In genomic region chr22:50581031-50581949, GRCh38 we compare ENCODE assay signal across 8 cellular contexts. TPM values are rescaled to one million over a fixed set of nuclear protein-coding genes. Genes with fewer than 3 reads are reported as not detected.
DNase-seq lines count a peak whose midpoint lies in the region; ATAC-seq and TF ChIP-seq lines count a peak whose summit lies in the region.

No MANE protein-coding gene starts in this region.

- TF ChIP-seq CTCF in Calu3 (IDR thresholded peaks at IDR 0.05; ENCODE audit: unreplicated experiment) (no peak), RWPE1 (conservative IDR thresholded peaks at IDR 0.05; ENCODE audit: low read depth) (no peak), parathyroid adenoma (IDR thresholded peaks at IDR 0.05) (no peak)

- no peaks in the 10 kb centered on the region for H3K79me2 ChIP-seq in parathyroid adenoma

- peak overlapping the region; percentile 90 for H3K27ac Mint-ChIP-seq in Calu3 (ENCODE audit: unreplicated experiment)

- H3K9me3 Mint-ChIP-seq in Calu3 (ENCODE audit: low read depth, unreplicated experiment) = no peaks in the 10 kb centered on the region

- H3K9ac ChIP-seq in parathyroid adenoma = no peak overlapping the region

- peak overlapping the region; percentile 98 for H3K4me2 ChIP-seq in parathyroid adenoma (ENCODE audit: low read length)

- no peaks in the 10 kb centered on the region for H3K27me3 Mint-ChIP-seq in Calu3 (ENCODE audit: unreplicated experiment)

- H3K4me1 ChIP-seq in esophagus (ENCODE audit: control insufficient read depth in 2 of 2, insufficient read depth in 2 of 2, low read length in 1 of 2) (peaks cover 0 to 17% of the 10 kb centered on the region in 2 donors), parathyroid adenoma (peaks cover 5% of the 10 kb centered on the region)

- H3K36me3 ChIP-seq in esophagus (ENCODE audit: control insufficient read depth in 2 of 2, insufficient read depth in 2 of 2, low read length in 1 of 2) = peaks cover 0 to 19% of the 10 kb centered on the region in 2 donors
- no peaks in the 10 kb centered on the region for H3K36me3 ChIP-seq in parathyroid adenoma (ENCODE audit: control insufficient read depth, insufficient read depth, low read length)

- H3K4me3 ChIP-seq in esophagus (ENCODE audit: low read depth in 1 of 2, low read length in 2 of 2) (peak overlapping the region; percentile 62 to 78), parathyroid adenoma (ENCODE audit: low read depth, low read length) (peak overlapping the region; percentile 98)

- H3K27me3 ChIP-seq in esophagus (ENCODE audit: control insufficient read depth in 1 of 2, insufficient read depth in 2 of 2, low read length in 2 of 2) (no peaks in the 10 kb centered on the region), parathyroid adenoma (ENCODE audit: control insufficient read depth, insufficient read depth, low read length) (no peaks in the 10 kb centered on the region)

- TF ChIP-seq POLR2A in erythroblast (IDR thresholded peaks at IDR 0.05; ENCODE audit: low read length) = no peak

- POLR2A ChIA-PET in RWPE1 (lab: Yijun Ruan, JAX; ENCODE audit: low non-redundant PET) = no interaction called here

- H3K27ac ChIP-seq in RWPE1 (peak overlapping the region; percentile 93), esophagus (ENCODE audit: low read depth in 2 of 2, low read length in 1 of 2) (no peak overlapping the region), parathyroid adenoma (peak overlapping the region; percentile 98)

- no peak overlapping the region for H2AFZ ChIP-seq in parathyroid adenoma

- DNase-seq in Calu3 (no peak), RWPE1 (ENCODE audit: low spot score) (no peak), NCI-H2196 treated with DMSO at 0.1 percent for 48 hours (lab: John Stamatoyannopoulos, UW; ENCODE audit: unreplicated experiment) (no peak), foreskin melanocyte (no peak), erythroblast (lab: John Stamatoyannopoulos, UW) (no peak)

- ATAC-seq in HG03108 (IDR thresholded peaks at IDR 0.05; ENCODE audit: unreplicated experiment) = no peak

- H3K4me3 Mint-ChIP-seq in Calu3 (ENCODE audit: low read depth, unreplicated experiment) = peak overlapping the region; percentile 97

- BruUV-seq in Calu3 (replicated peaks; lab: Mats Ljungman, UMichigan) = TSS peak; percentile 70

- CTCF ChIA-PET in Calu3 (lab: Charles Lee) = no interaction called here
- CTCF ChIA-PET in RWPE1 (lab: Yijun Ruan, JAX) = no interaction called here

- no peaks in the 10 kb centered on the region for H3K4me1 Mint-ChIP-seq in Calu3 (ENCODE audit: low read depth, unreplicated experiment)

- no peaks in the 10 kb centered on the region for H3K9me3 ChIP-seq in esophagus (ENCODE audit: control insufficient read depth in 2 of 2, insufficient read depth in 1 of 2, low read depth in 1 of 2, low read length in 1 of 2)
- H3K9me3 ChIP-seq in parathyroid adenoma (ENCODE audit: control insufficient read depth, low read length) = no peaks in the 10 kb centered on the region

- peaks cover 68% of the 10 kb centered on the region for H3K36me3 Mint-ChIP-seq in Calu3 (ENCODE audit: insufficient read depth, unreplicated experiment)

- intact Hi-C loops in Calu3 (cut with micrococcal nuclease; ENCODE audit: unreplicated experiment) = loop anchor here (5.0 kb wide), 1 partner anchor 41 kb away; no protein-coding TSS in a partner anchor

- WGBS in esophagus, 2 donors = 89 to 93% methylated on average over 22 of the region's 22 CpGs

RNA-seq across cellular contexts. Expression of gene CHKB, which starts 1.4 kb away (rescaled TPM):
- 80.9 and 83.2 TPM in 2 replicates for total RNA-seq in Calu3 (2022)
- polyA plus RNA-seq in esophagus = 100 to 1,000 TPM in 1 of 2 donors, 10 to 100 TPM in 1; 50.1 to 110 TPM

RNA-seq across cellular contexts. Expression of gene CPT1B, which starts 3.1 kb away (rescaled TPM):
- 72.6 and 77.0 TPM in 2 replicates for total RNA-seq in Calu3 (2022)
- polyA plus RNA-seq in esophagus = 10 to 100 TPM in 1 of 2 donors, 1 to 10 TPM in 1; 9.4 to 55.5 TPM

RNA-seq across cellular contexts. Expression of gene SYCE3, which starts 18.6 kb away (rescaled TPM):
- not detected in 2 replicates for total RNA-seq in Calu3 (2022)
- polyA plus RNA-seq in esophagus = under 1 TPM in 1 of 2 donors, not detected in 1; 0.32 TPM

RNA-seq across cellular contexts. Expression of gene MAPK8IP2, which starts 19.3 kb away (rescaled TPM):
- total RNA-seq in Calu3 (2022) = 2.9 and 3.1 TPM in 2 replicates
- polyA plus RNA-seq in esophagus = under 1 TPM; 0.55 to 0.61 TPM

RNA-seq across cellular contexts. Expression of gene KLHDC7B, which starts 35.6 kb away (rescaled TPM):
- 1.6 and 3.0 TPM in 2 replicates for total RNA-seq in Calu3 (2022)
- polyA plus RNA-seq in esophagus = under 1 TPM; 0.12 to 0.14 TPM

Comparison
In these comparisons a context has a peak if more than half of its experiments do, and no peak if none do; other contexts are left out.
1. H3K27ac ChIP-seq: peak in RWPE1 (single experiment) and parathyroid adenoma (single experiment); none in esophagus (0 of 2).